ENCODE assay signal across 17 cellular contexts in the genomic region with DNA sequence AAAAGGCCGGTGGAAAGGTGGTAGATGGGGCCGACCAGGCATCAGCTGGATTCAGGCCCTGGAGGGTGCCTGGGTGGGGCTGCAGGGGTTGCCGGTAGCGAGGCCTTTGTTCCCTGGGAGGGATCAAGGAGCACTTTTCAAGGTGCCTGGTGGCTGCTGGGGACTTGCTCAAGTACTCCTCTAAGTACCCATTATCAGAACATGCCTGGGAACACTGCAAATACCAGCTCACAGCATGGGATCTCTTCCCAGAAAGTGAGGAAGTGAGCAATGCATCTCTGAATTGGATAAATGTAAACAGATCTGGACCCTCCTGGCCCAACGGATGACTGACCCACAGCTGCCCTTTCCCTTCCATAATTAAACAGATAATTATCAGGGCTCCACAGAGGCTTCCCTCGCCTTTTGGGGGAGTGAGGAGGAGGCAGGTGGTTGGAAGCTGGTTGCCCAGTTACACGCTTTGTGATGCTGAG.
DNase-seq lines count a peak whose midpoint lies in the region; ATAC-seq, FAIRE-seq and TF ChIP-seq lines count a peak whose summit lies in the region.
"Had no signal": no experiment of that assay in that cellular context is flagged by ENCODE, and none has a peak within 500 bp of the region (broad histone marks: within the 10 kb centered on the region; RNA-seq: fewer than 3 reads in every experiment).

No MANE protein-coding gene starts in this region.

- WGBS in pancreas, 2 donors, result 70 to 82% methylated on average over 7 of the region's 7 CpGs

- no peaks in the 10 kb centered on the region for H3K9me3 Mint-ChIP-seq in osteocyte (ENCODE audit: unreplicated experiment)
- H3K9me3 Mint-ChIP-seq: memory B cell had no signal

- no peaks in the 10 kb centered on the region for H3K27me3 Mint-ChIP-seq in osteocyte (ENCODE audit: unreplicated experiment)

- TF ChIP-seq CTCF in coronary artery (IDR thresholded peaks at IDR 0.05) (no peak), osteocyte (IDR thresholded peaks at IDR 0.05) (no peak), pancreas (IDR thresholded peaks at IDR 0.05) (no peak)

- intact Hi-C loops in pancreas (cut with DNase I), result no loop called here

- H3K36me3 Mint-ChIP-seq in osteocyte (ENCODE audit: unreplicated experiment), result peaks cover 10% of the 10 kb centered on the region
- H3K36me3 Mint-ChIP-seq: memory B cell had no signal

- H3K9me3 ChIP-seq in pancreas, result no peaks in the 10 kb centered on the region

- H3K27me3 ChIP-seq in pancreas, result no peaks in the 10 kb centered on the region

- H3K4me1 Mint-ChIP-seq in osteocyte (ENCODE audit: unreplicated experiment), result peaks cover 88% of the 10 kb centered on the region

- ATAC-seq in pancreas (no peak), GM19328 (IDR thresholded peaks at IDR 0.05; ENCODE audit: unreplicated experiment) (no peak)

- H3K27ac ChIP-seq in coronary artery (no peak overlapping the region), pancreas (no peak overlapping the region)

- H3K36me3 ChIP-seq in pancreas, result no peaks in the 10 kb centered on the region

- H3K4me1 ChIP-seq in pancreas, result no peaks in the 10 kb centered on the region

- peak overlapping the region; percentile 38 for H3K27ac Mint-ChIP-seq in osteocyte (ENCODE audit: unreplicated experiment)
- H3K27ac Mint-ChIP-seq: endodermal cell, memory B cell had no signal

- peak; percentile 39 for DNase-seq in NCI-H187 treated with DMSO at 0.1 percent for 48 hours (lab: John Stamatoyannopoulos, UW)
- no peak for DNase-seq in NCI-H187 (lab: John Stamatoyannopoulos, UW)
- DNase-seq in NCI-H226, result peak; percentile 63
- DNase-seq in coronary artery (ENCODE audit: low spot score), result peak; percentile 47
- peak; percentile 42 for DNase-seq in osteocyte (ENCODE audit: extremely low spot score, unreplicated experiment)
- DNase-seq in pancreas, result no peak
- no peak for DNase-seq in NCI-H524 (lab: John Stamatoyannopoulos, UW)
- DNase-seq: activated CD4-positive, alpha-beta T cell treated with anti-CD3 and anti-CD28 coated beads for 1 hour; activated T-cell treated with anti-CD3 and anti-CD28 coated beads, Interleukin-2, amount 50 U/mL, for 48 hours; anterior cingulate cortex; endodermal cell; NCI-H1436 treated with DMSO at 0.1 percent for 48 hours; occipital lobe; trophoblast cell had no signal

- no peak overlapping the region for H3K4me3 ChIP-seq in coronary artery
- H3K4me3 ChIP-seq in pancreas, result no peak overlapping the region

- FAIRE-seq in pancreas (lab: Jason Lieb, UNC), result no peak
- FAIRE-seq: A204.1 had no signal

- H3K4me3 Mint-ChIP-seq in osteocyte (ENCODE audit: unreplicated experiment), result no peak overlapping the region
- H3K4me3 Mint-ChIP-seq: endodermal cell, memory B cell had no signal

Comparison
In these comparisons a context has a peak if more than half of its experiments do, and no peak if none do; other contexts are left out.
1. DNase-seq: peak in NCI-H187 treated with DMSO at 0.1 percent for 48 hours (single experiment), NCI-H226 (single experiment), coronary artery (single experiment) and osteocyte (single experiment); none in NCI-H187 (0 of 2), pancreas (0 of 6) and NCI-H524 (0 of 2).